ENCODE assay signal across 9 cellular contexts in genomic region chr21:42939581-42940413, GRCh38. TPM values are rescaled to one million over a fixed set of nuclear protein-coding genes. Genes with fewer than 3 reads are reported as not detected.
DNase-seq lines count a peak whose midpoint lies in the region; ATAC-seq and TF ChIP-seq lines count a peak whose summit lies in the region.
"Had no signal": no experiment of that assay in that cellular context is flagged by ENCODE, and none has a peak within 500 bp of the region (broad histone marks: within the 10 kb centered on the region; RNA-seq: fewer than 3 reads in every experiment).

No MANE protein-coding gene starts in this region.

- no peaks in the 10 kb centered on the region for H3K79me2 ChIP-seq in osteoblast (ENCODE audit: insufficient read depth, low read length)

- peak overlapping the region in 2 of 4 donors; percentile 17 to 69 for H3K27ac ChIP-seq in Peyer's patch
- H3K27ac ChIP-seq in osteoblast (ENCODE audit: low read depth, low read length): peak overlapping the region; percentile 0

- no peak overlapping the region for H3K4me3 Mint-ChIP-seq in progenitor cell of endocrine pancreas (ENCODE audit: low read depth)
- H3K4me3 Mint-ChIP-seq in activated naive CD8-positive, alpha-beta T cell treated with anti-CD3 and anti-CD28 coated beads for 36 hours: no peak overlapping the region
- H3K4me3 Mint-ChIP-seq: activated naive CD8-positive, alpha-beta T cell treated with anti-CD3 and anti-CD28 coated beads, Interleukin-2, amount 10 ng/mL, durations not matched to agents 7 days and 5 days had no signal

- H3K27ac Mint-ChIP-seq in progenitor cell of endocrine pancreas: no peak overlapping the region
- no peak overlapping the region for H3K27ac Mint-ChIP-seq in activated naive CD8-positive, alpha-beta T cell treated with anti-CD3 and anti-CD28 coated beads for 36 hours
- H3K27ac Mint-ChIP-seq: activated naive CD8-positive, alpha-beta T cell treated with anti-CD3 and anti-CD28 coated beads, Interleukin-2, amount 10 ng/mL, durations not matched to agents 7 days and 5 days had no signal

- H3K36me3 ChIP-seq in Peyer's patch (no peaks in the 10 kb centered on the region), osteoblast (ENCODE audit: insufficient read depth, low read length) (no peaks in the 10 kb centered on the region)

- no peaks in the 10 kb centered on the region for H3K4me1 ChIP-seq in Peyer's patch
- peaks cover 8% of the 10 kb centered on the region for H3K4me1 ChIP-seq in osteoblast (ENCODE audit: insufficient read depth, low read length)

- H3K4me3 ChIP-seq in Peyer's patch: no peak overlapping the region
- H3K4me3 ChIP-seq in osteoblast (ENCODE audit: insufficient read depth, low read length): peak overlapping the region; percentile 6

- DNase-seq in COLO829 (ENCODE audit: low spot score) (peak; percentile 69), Peyer's patch (peak in 2 of 3 donors; percentile 19 to 69), fibroblast of gingiva (ENCODE audit: low read depth) (peak; percentile 96), osteoblast (ENCODE audit: insufficient read length, low spot score, missing footprints) (peak; percentile 96), progenitor cell of endocrine pancreas (ENCODE audit: low spot score, unreplicated experiment) (no peak)
- DNase-seq in activated naive CD8-positive, alpha-beta T cell treated with anti-CD3 and anti-CD28 coated beads for 36 hours: no peak
- DNase-seq: activated naive CD8-positive, alpha-beta T cell treated with anti-CD3 and anti-CD28 coated beads, Interleukin-2, amount 10 ng/mL, durations not matched to agents 7 days and 5 days had no signal

- no peak overlapping the region for H2AFZ ChIP-seq in osteoblast (ENCODE audit: low read length)

- no peak for TF ChIP-seq CTCF in Peyer's patch (IDR thresholded peaks at IDR 0.05)
- TF ChIP-seq CTCF in osteoblast (IDR thresholded peaks at IDR 0.05; ENCODE audit: extremely low read depth, low read depth, low read length): no peak
- TF ChIP-seq CTCF in progenitor cell of endocrine pancreas (IDR thresholded peaks at IDR 0.05; ENCODE audit: unreplicated experiment): no peak

- H3K27me3 ChIP-seq in Peyer's patch (no peaks in the 10 kb centered on the region), osteoblast (ENCODE audit: insufficient read depth, low read length) (no peaks in the 10 kb centered on the region)

- TF ChIP-seq POLR2A in Peyer's patch (IDR thresholded peaks at IDR 0.05): no peak

- H3K9me3 ChIP-seq in Peyer's patch: no peaks in the 10 kb centered on the region
- H3K9me3 ChIP-seq in osteoblast (ENCODE audit: low read depth, low read length): no peaks in the 10 kb centered on the region

- peaks cover 4% of the 10 kb centered on the region for H3K9me3 Mint-ChIP-seq in progenitor cell of endocrine pancreas (ENCODE audit: low read depth)
- H3K9me3 Mint-ChIP-seq in activated naive CD8-positive, alpha-beta T cell treated with anti-CD3 and anti-CD28 coated beads for 36 hours: no peaks in the 10 kb centered on the region
- H3K9me3 Mint-ChIP-seq: activated naive CD8-positive, alpha-beta T cell treated with anti-CD3 and anti-CD28 coated beads, Interleukin-2, amount 10 ng/mL, durations not matched to agents 7 days and 5 days had no signal

- H3K36me3 Mint-ChIP-seq in progenitor cell of endocrine pancreas (ENCODE audit: insufficient read depth): no peaks in the 10 kb centered on the region
- H3K36me3 Mint-ChIP-seq in activated naive CD8-positive, alpha-beta T cell treated with anti-CD3 and anti-CD28 coated beads for 36 hours: no peaks in the 10 kb centered on the region
- H3K36me3 Mint-ChIP-seq: activated naive CD8-positive, alpha-beta T cell treated with anti-CD3 and anti-CD28 coated beads, Interleukin-2, amount 10 ng/mL, durations not matched to agents 7 days and 5 days had no signal

- peaks cover 64% of the 10 kb centered on the region for H3K4me1 Mint-ChIP-seq in progenitor cell of endocrine pancreas (ENCODE audit: low read depth)
- no peaks in the 10 kb centered on the region for H3K4me1 Mint-ChIP-seq in activated naive CD8-positive, alpha-beta T cell treated with anti-CD3 and anti-CD28 coated beads for 36 hours
- H3K4me1 Mint-ChIP-seq: activated naive CD8-positive, alpha-beta T cell treated with anti-CD3 and anti-CD28 coated beads, Interleukin-2, amount 10 ng/mL, durations not matched to agents 7 days and 5 days had no signal

- peak overlapping the region; percentile 57 for H3K4me2 ChIP-seq in osteoblast (ENCODE audit: insufficient read depth, low read length)

- ATAC-seq in HG03025 (IDR thresholded peaks at IDR 0.05; ENCODE audit: low FRiP score, unreplicated experiment) (no peak), HG03432 (IDR thresholded peaks at IDR 0.05; ENCODE audit: unreplicated experiment) (no peak)

- no peaks in the 10 kb centered on the region for H4K20me1 ChIP-seq in osteoblast (ENCODE audit: insufficient read depth, low read length)

- H3K27me3 Mint-ChIP-seq in progenitor cell of endocrine pancreas: no peaks in the 10 kb centered on the region
- H3K27me3 Mint-ChIP-seq in activated naive CD8-positive, alpha-beta T cell treated with anti-CD3 and anti-CD28 coated beads for 36 hours: no peaks in the 10 kb centered on the region
- H3K27me3 Mint-ChIP-seq: activated naive CD8-positive, alpha-beta T cell treated with anti-CD3 and anti-CD28 coated beads, Interleukin-2, amount 10 ng/mL, durations not matched to agents 7 days and 5 days had no signal

RNA-seq across cellular contexts. Expression of gene ERVH48-1, which starts 14.4 kb away (rescaled TPM):
- total RNA-seq in Peyer's patch (not detected), osteoblast (not detected in 2 replicates), progenitor cell of endocrine pancreas (0.91 and 1.5 TPM in 2 replicates)
- under 1 TPM; 0.23 to 0.32 TPM for total RNA-seq in activated naive CD8-positive, alpha-beta T cell treated with anti-CD3 and anti-CD28 coated beads for 36 hours

RNA-seq across cellular contexts. Expression of gene PKNOX1, which starts 34.6 kb away (rescaled TPM):
- total RNA-seq in Peyer's patch: 10 to 100 TPM in 3 of 4 donors, 1 to 10 TPM in 1; 7.4 to 28.1 (median 14.1) TPM
- 11.9 and 15.9 TPM in 2 replicates for total RNA-seq in osteoblast
- 27.7 and 30.1 TPM in 2 replicates for total RNA-seq in progenitor cell of endocrine pancreas
- 10 to 100 TPM; 17.8 to 18.5 TPM for total RNA-seq in activated naive CD8-positive, alpha-beta T cell treated with anti-CD3 and anti-CD28 coated beads for 36 hours

RNA-seq across cellular contexts. Expression of gene NDUFV3, which starts 46.7 kb away (rescaled TPM):
- total RNA-seq in Peyer's patch (10 to 100 TPM; 32.9 to 73.4 (median 54.9) TPM), osteoblast (65.1 and 66.2 TPM in 2 replicates), progenitor cell of endocrine pancreas (31.2 and 34.1 TPM in 2 replicates)
- 10 to 100 TPM; 34.2 to 34.3 TPM for total RNA-seq in activated naive CD8-positive, alpha-beta T cell treated with anti-CD3 and anti-CD28 coated beads for 36 hours

Comparison
In these comparisons a context has a peak if more than half of its experiments do, and no peak if none do; other contexts are left out.
1. DNase-seq: peak in COLO829 (single experiment), Peyer's patch (2 of 3), fibroblast of gingiva (single experiment) and osteoblast (single experiment); none in progenitor cell of endocrine pancreas (single experiment) and activated naive CD8-positive, alpha-beta T cell treated with anti-CD3 and anti-CD28 coated beads for 36 hours (single experiment).